Comparison of ENCODE assay signal across 24 cellular contexts in genomic region chr2:110816404-110817365, GRCh38.
DNase-seq lines count a peak whose midpoint lies in the region; ATAC-seq and TF ChIP-seq lines count a peak whose summit lies in the region.
"Had no signal": no experiment of that assay in that cellular context is flagged by ENCODE, and none has a peak within 500 bp of the region (broad histone marks: within the 10 kb centered on the region; RNA-seq: fewer than 3 reads in every experiment).

No MANE protein-coding gene starts in this region.

- H3K27me3 Mint-ChIP-seq in activated CD8-positive, alpha-beta T cell treated with anti-CD3 and anti-CD28 coated beads for 36 hours = peaks cover 14% of the 10 kb centered on the region
- H3K27me3 Mint-ChIP-seq in activated CD8-positive, alpha-beta T cell treated with anti-CD3 and anti-CD28 coated beads, Interleukin-2, amount 10 ng/mL, durations not matched to agents 7 days and 5 days (ENCODE audit: low read depth) = peaks cover 20% of the 10 kb centered on the region
- no peaks in the 10 kb centered on the region for H3K27me3 Mint-ChIP-seq in stimulated activated memory B cell treated with anti-CD40 and anti-IgM and Interleukin-4, amounts not matched to agents 10 μg/mL and 1 μg/mL and 100 μg/mL, for 72 hours

- peak; percentile 26 for ATAC-seq in activated CD8-positive, alpha-beta T cell treated with anti-CD3 and anti-CD28 coated beads for 36 hours
- no peak for ATAC-seq in activated CD8-positive, alpha-beta T cell treated with anti-CD3 and anti-CD28 coated beads, Interleukin-2, amount 10 ng/mL, durations not matched to agents 7 days and 5 days
- peak; percentile 42 for ATAC-seq in stimulated activated memory B cell treated with anti-CD40 and anti-IgM and Interleukin-4, amounts not matched to agents 10 μg/mL and 1 μg/mL and 100 μg/mL, for 72 hours
- no peak for ATAC-seq in GM21717 (IDR thresholded peaks at IDR 0.05; ENCODE audit: unreplicated experiment)

- H3K4me3 Mint-ChIP-seq in activated CD8-positive, alpha-beta T cell treated with anti-CD3 and anti-CD28 coated beads for 36 hours = no peak overlapping the region
- no peak overlapping the region for H3K4me3 Mint-ChIP-seq in activated CD8-positive, alpha-beta T cell treated with anti-CD3 and anti-CD28 coated beads, Interleukin-2, amount 10 ng/mL, durations not matched to agents 7 days and 5 days
- no peak overlapping the region for H3K4me3 Mint-ChIP-seq in stimulated activated memory B cell treated with anti-CD40 and anti-IgM and Interleukin-4, amounts not matched to agents 10 μg/mL and 1 μg/mL and 100 μg/mL, for 72 hours
- H3K4me3 Mint-ChIP-seq: activated naive CD4-positive, alpha-beta T cell treated with anti-CD3 and anti-CD28 coated beads for 36 hours; nephron; T-helper 1 cell treated with Interleukin-12 subunit alpha and Interleukin-12 subunit beta and Interleukin-4 antibody, amounts not matched to agents 30 μg/mL and 1 μg/mL, for 36 hours had no signal

- CTCF ChIA-PET in activated CD8-positive, alpha-beta T cell treated with anti-CD3 and anti-CD28 coated beads for 36 hours (lab: Charles Lee) = interaction anchor here (1.1 to 1.3 kb wide), 3 partner anchors 23 to 44 kb away, joined by 3 to 4 read pairs (median 3); no protein-coding TSS in a partner anchor
- CTCF ChIA-PET in activated CD8-positive, alpha-beta T cell treated with anti-CD3 and anti-CD28 coated beads, Interleukin-2, amount 10 ng/mL, durations not matched to agents 7 days and 5 days (lab: Charles Lee) = interaction anchor here (1.2 to 1.7 kb wide), 2 partner anchors 37 to 69 kb away, joined by 3 to 4 read pairs; no protein-coding TSS in a partner anchor

- POLR2A ChIA-PET in activated CD8-positive, alpha-beta T cell treated with anti-CD3 and anti-CD28 coated beads for 36 hours (lab: Charles Lee) = interaction anchor here (0.9 kb wide), 1 partner anchor 88 kb away, joined by 4 read pairs; no protein-coding TSS in a partner anchor
- POLR2A ChIA-PET in activated CD8-positive, alpha-beta T cell treated with anti-CD3 and anti-CD28 coated beads, Interleukin-2, amount 10 ng/mL, durations not matched to agents 7 days and 5 days (lab: Charles Lee) = no interaction called here

- peaks cover 32% of the 10 kb centered on the region for H3K4me1 Mint-ChIP-seq in activated CD8-positive, alpha-beta T cell treated with anti-CD3 and anti-CD28 coated beads for 36 hours (ENCODE audit: low read depth)
- H3K4me1 Mint-ChIP-seq in activated CD8-positive, alpha-beta T cell treated with anti-CD3 and anti-CD28 coated beads, Interleukin-2, amount 10 ng/mL, durations not matched to agents 7 days and 5 days (ENCODE audit: low read depth) = peaks cover 10% of the 10 kb centered on the region
- peaks cover 31% of the 10 kb centered on the region for H3K4me1 Mint-ChIP-seq in stimulated activated memory B cell treated with anti-CD40 and anti-IgM and Interleukin-4, amounts not matched to agents 10 μg/mL and 1 μg/mL and 100 μg/mL, for 72 hours

- no peak for DNase-seq in activated CD8-positive, alpha-beta T cell treated with anti-CD3 and anti-CD28 coated beads for 36 hours
- DNase-seq in activated CD8-positive, alpha-beta T cell treated with anti-CD3 and anti-CD28 coated beads, Interleukin-2, amount 10 ng/mL, durations not matched to agents 7 days and 5 days = no peak
- DNase-seq in RPMI8226 = peak; percentile 54
- peak; percentile 2 for DNase-seq in iris pigment epithelial cell (ENCODE audit: low read depth)
- no peak for DNase-seq in AG08396 (ENCODE audit: low spot score)
- no peak for DNase-seq in hypothalamus (lab: John Stamatoyannopoulos, UW)
- DNase-seq: activated CD4-positive, alpha-beta T cell treated with anti-CD3 and anti-CD28 coated beads, Interleukin-2, amount 50 U/mL, for 48 hours; activated naive CD4-positive, alpha-beta T cell treated with anti-CD3 and anti-CD28 coated beads for 36 hours; activated T-cell treated with anti-CD3 and anti-CD28 coated beads, Interleukin-2, amount 50 U/mL, for 1 hour; aorta; BE2C; effector memory CD4-positive, alpha-beta T cell; GDM1; KG1; kidney glomerular epithelial cell; NCI-H1092 treated with DMSO at 0.1 percent for 48 hours; NCI-H2081; NCI-H510A; stimulated activated CD4-positive, alpha-beta T cell treated with anti-CD3 and anti-CD28 coated beads, Interleukin-4, amount 100 ng/mL, for 24 hours had no signal

- no peak overlapping the region for H3K27ac Mint-ChIP-seq in activated CD8-positive, alpha-beta T cell treated with anti-CD3 and anti-CD28 coated beads for 36 hours
- no peak overlapping the region for H3K27ac Mint-ChIP-seq in activated CD8-positive, alpha-beta T cell treated with anti-CD3 and anti-CD28 coated beads, Interleukin-2, amount 10 ng/mL, durations not matched to agents 7 days and 5 days
- H3K27ac Mint-ChIP-seq in stimulated activated memory B cell treated with anti-CD40 and anti-IgM and Interleukin-4, amounts not matched to agents 10 μg/mL and 1 μg/mL and 100 μg/mL, for 72 hours = no peak overlapping the region
- H3K27ac Mint-ChIP-seq: activated naive CD4-positive, alpha-beta T cell treated with anti-CD3 and anti-CD28 coated beads for 36 hours; nephron; progenitor cell of endocrine pancreas; T-helper 1 cell treated with Interleukin-12 subunit alpha and Interleukin-12 subunit beta and Interleukin-4 antibody, amounts not matched to agents 30 μg/mL and 1 μg/mL, for 36 hours had no signal

- TF ChIP-seq CTCF in activated CD8-positive, alpha-beta T cell treated with anti-CD3 and anti-CD28 coated beads for 36 hours (IDR thresholded peaks at IDR 0.05) = no peak

- no peaks in the 10 kb centered on the region for H3K9me3 Mint-ChIP-seq in activated CD8-positive, alpha-beta T cell treated with anti-CD3 and anti-CD28 coated beads for 36 hours
- no peaks in the 10 kb centered on the region for H3K9me3 Mint-ChIP-seq in activated CD8-positive, alpha-beta T cell treated with anti-CD3 and anti-CD28 coated beads, Interleukin-2, amount 10 ng/mL, durations not matched to agents 7 days and 5 days (ENCODE audit: insufficient read depth)
- H3K9me3 Mint-ChIP-seq in stimulated activated memory B cell treated with anti-CD40 and anti-IgM and Interleukin-4, amounts not matched to agents 10 μg/mL and 1 μg/mL and 100 μg/mL, for 72 hours = peaks cover 4% of the 10 kb centered on the region
- H3K9me3 Mint-ChIP-seq: activated naive CD4-positive, alpha-beta T cell treated with anti-CD3 and anti-CD28 coated beads for 36 hours; T-helper 1 cell treated with Interleukin-12 subunit alpha and Interleukin-12 subunit beta and Interleukin-4 antibody, amounts not matched to agents 30 μg/mL and 1 μg/mL, for 36 hours had no signal

- intact Hi-C loops in activated CD8-positive, alpha-beta T cell treated with anti-CD3 and anti-CD28 coated beads for 36 hours (cut with micrococcal nuclease) = no loop called here

- H3K36me3 Mint-ChIP-seq in activated CD8-positive, alpha-beta T cell treated with anti-CD3 and anti-CD28 coated beads for 36 hours (ENCODE audit: low read depth) = no peaks in the 10 kb centered on the region
- H3K36me3 Mint-ChIP-seq in activated CD8-positive, alpha-beta T cell treated with anti-CD3 and anti-CD28 coated beads, Interleukin-2, amount 10 ng/mL, durations not matched to agents 7 days and 5 days (ENCODE audit: low read depth) = no peaks in the 10 kb centered on the region
- no peaks in the 10 kb centered on the region for H3K36me3 Mint-ChIP-seq in stimulated activated memory B cell treated with anti-CD40 and anti-IgM and Interleukin-4, amounts not matched to agents 10 μg/mL and 1 μg/mL and 100 μg/mL, for 72 hours

Comparison
In these comparisons a context has a peak if more than half of its experiments do, and no peak if none do; other contexts are left out.
1. ATAC-seq: peak in activated CD8-positive, alpha-beta T cell treated with anti-CD3 and anti-CD28 coated beads for 36 hours (single experiment) and stimulated activated memory B cell treated with anti-CD40 and anti-IgM and Interleukin-4, amounts not matched to agents 10 μg/mL and 1 μg/mL and 100 μg/mL, for 72 hours (single experiment); none in activated CD8-positive, alpha-beta T cell treated with anti-CD3 and anti-CD28 coated beads, Interleukin-2, amount 10 ng/mL, durations not matched to agents 7 days and 5 days (single experiment) and GM21717 (single experiment).
2. DNase-seq: peak in RPMI8226 (single experiment) and iris pigment epithelial cell (single experiment); none in activated CD8-positive, alpha-beta T cell treated with anti-CD3 and anti-CD28 coated beads for 36 hours (single experiment), activated CD8-positive, alpha-beta T cell treated with anti-CD3 and anti-CD28 coated beads, Interleukin-2, amount 10 ng/mL, durations not matched to agents 7 days and 5 days (single experiment), AG08396 (single experiment) and hypothalamus (0 of 51).